1 cellular context compared by ENCODE assay signal in the genomic region with DNA sequence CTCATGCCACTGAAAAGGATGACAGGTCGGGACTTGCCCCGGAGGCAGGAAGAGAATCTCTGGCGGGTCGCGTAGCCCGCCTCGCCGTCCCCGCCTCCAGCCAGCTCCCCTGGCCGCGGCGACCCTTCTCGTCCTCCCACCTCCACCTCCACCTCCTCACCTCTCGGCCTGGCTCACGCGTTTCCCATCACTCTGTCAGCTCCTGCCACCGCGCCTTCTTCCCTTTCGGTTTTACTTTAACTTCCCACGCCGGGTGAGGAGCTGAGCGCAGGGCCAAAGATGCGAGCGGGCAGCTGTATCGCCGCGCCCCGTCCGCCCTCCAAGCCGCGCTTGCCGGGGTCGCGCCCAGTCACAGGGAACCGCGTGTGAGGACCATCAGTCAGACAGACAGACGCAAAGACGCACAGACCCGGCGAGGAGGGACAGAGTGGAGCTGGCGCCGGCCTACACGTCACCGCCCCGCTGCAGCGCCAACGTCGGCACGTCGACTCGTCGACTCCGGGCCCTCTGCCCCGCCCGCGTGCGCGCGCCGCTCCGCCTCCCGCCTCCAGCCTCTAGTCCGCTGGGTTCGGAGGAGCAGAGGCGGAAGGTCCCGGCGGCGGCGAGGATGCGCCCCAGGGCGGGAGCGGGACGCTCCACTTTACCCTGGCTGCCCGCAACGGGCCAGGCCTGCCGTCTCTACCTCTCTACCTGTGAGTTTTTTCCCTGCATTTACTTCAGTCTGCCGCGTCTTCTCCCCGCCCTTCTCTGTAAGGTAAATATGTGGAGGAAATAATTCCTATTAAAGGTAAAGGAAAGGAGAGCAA.
TF ChIP-seq lines count a peak whose summit lies in the region.

A gene with protein sequence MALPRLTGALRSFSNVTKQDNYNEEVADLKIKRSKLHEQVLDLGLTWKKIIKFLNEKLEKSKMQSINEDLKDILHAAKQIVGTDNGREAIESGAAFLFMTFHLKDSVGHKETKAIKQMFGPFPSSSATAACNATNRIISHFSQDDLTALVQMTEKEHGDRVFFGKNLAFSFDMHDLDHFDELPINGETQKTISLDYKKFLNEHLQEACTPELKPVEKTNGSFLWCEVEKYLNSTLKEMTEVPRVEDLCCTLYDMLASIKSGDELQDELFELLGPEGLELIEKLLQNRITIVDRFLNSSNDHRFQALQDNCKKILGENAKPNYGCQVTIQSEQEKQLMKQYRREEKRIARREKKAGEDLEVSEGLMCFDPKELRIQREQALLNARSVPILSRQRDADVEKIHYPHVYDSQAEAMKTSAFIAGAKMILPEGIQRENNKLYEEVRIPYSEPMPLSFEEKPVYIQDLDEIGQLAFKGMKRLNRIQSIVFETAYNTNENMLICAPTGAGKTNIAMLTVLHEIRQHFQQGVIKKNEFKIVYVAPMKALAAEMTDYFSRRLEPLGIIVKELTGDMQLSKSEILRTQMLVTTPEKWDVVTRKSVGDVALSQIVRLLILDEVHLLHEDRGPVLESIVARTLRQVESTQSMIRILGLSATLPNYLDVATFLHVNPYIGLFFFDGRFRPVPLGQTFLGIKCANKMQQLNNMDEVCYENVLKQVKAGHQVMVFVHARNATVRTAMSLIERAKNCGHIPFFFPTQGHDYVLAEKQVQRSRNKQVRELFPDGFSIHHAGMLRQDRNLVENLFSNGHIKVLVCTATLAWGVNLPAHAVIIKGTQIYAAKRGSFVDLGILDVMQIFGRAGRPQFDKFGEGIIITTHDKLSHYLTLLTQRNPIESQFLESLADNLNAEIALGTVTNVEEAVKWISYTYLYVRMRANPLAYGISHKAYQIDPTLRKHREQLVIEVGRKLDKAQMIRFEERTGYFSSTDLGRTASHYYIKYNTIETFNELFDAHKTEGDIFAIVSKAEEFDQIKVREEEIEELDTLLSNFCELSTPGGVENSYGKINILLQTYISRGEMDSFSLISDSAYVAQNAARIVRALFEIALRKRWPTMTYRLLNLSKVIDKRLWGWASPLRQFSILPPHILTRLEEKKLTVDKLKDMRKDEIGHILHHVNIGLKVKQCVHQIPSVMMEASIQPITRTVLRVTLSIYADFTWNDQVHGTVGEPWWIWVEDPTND (N-terminal part only) (minus strand): TSS at position 429 of the 806 bp plus-strand sequence. CDS start 13,332 bp downstream, outside the sequence.

TF ChIP-seq in HepG2, 621 proteins besides CTCF, POLR2A, EP300 and RAD21 (continued from another document and continues in another):
- TF ChIP-seq, protein P1, sequence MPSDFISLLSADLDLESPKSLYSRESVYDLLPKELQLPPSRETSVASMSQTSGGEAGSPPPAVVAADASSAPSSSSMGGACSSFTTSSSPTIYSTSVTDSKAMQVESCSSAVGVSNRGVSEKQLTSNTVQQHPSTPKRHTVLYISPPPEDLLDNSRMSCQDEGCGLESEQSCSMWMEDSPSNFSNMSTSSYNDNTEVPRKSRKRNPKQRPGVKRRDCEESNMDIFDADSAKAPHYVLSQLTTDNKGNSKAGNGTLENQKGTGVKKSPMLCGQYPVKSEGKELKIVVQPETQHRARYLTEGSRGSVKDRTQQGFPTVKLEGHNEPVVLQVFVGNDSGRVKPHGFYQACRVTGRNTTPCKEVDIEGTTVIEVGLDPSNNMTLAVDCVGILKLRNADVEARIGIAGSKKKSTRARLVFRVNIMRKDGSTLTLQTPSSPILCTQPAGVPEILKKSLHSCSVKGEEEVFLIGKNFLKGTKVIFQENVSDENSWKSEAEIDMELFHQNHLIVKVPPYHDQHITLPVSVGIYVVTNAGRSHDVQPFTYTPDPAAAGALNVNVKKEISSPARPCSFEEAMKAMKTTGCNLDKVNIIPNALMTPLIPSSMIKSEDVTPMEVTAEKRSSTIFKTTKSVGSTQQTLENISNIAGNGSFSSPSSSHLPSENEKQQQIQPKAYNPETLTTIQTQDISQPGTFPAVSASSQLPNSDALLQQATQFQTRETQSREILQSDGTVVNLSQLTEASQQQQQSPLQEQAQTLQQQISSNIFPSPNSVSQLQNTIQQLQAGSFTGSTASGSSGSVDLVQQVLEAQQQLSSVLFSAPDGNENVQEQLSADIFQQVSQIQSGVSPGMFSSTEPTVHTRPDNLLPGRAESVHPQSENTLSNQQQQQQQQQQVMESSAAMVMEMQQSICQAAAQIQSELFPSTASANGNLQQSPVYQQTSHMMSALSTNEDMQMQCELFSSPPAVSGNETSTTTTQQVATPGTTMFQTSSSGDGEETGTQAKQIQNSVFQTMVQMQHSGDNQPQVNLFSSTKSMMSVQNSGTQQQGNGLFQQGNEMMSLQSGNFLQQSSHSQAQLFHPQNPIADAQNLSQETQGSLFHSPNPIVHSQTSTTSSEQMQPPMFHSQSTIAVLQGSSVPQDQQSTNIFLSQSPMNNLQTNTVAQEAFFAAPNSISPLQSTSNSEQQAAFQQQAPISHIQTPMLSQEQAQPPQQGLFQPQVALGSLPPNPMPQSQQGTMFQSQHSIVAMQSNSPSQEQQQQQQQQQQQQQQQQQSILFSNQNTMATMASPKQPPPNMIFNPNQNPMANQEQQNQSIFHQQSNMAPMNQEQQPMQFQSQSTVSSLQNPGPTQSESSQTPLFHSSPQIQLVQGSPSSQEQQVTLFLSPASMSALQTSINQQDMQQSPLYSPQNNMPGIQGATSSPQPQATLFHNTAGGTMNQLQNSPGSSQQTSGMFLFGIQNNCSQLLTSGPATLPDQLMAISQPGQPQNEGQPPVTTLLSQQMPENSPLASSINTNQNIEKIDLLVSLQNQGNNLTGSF (CRISPR knock-in tag; IDR thresholded peaks at IDR 0.05) = peak; percentile 9; the same call in 1 of the 2 replicates
- peak; percentile 33; the same call in 1 of the 2 replicates for TF ChIP-seq STAG1 (CRISPR knock-in tag; IDR thresholded peaks at IDR 0.05)
- TF ChIP-seq ZNF713 (CRISPR knock-in tag; IDR thresholded peaks at IDR 0.05) = peak; percentile 82; the same call in 1 of the 2 replicates
- TF ChIP-seq, protein P2, sequence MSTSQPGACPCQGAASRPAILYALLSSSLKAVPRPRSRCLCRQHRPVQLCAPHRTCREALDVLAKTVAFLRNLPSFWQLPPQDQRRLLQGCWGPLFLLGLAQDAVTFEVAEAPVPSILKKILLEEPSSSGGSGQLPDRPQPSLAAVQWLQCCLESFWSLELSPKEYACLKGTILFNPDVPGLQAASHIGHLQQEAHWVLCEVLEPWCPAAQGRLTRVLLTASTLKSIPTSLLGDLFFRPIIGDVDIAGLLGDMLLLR (CRISPR knock-in tag; IDR thresholded peaks at IDR 0.05) = peak; percentile 88
- TF ChIP-seq, protein P3, sequence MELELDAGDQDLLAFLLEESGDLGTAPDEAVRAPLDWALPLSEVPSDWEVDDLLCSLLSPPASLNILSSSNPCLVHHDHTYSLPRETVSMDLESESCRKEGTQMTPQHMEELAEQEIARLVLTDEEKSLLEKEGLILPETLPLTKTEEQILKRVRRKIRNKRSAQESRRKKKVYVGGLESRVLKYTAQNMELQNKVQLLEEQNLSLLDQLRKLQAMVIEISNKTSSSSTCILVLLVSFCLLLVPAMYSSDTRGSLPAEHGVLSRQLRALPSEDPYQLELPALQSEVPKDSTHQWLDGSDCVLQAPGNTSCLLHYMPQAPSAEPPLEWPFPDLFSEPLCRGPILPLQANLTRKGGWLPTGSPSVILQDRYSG (CRISPR knock-in tag; IDR thresholded peaks at IDR 0.05) = 0 out of 2 replicates have a peak, but pooled peaks have one; percentile 59
- TF ChIP-seq, protein P4, sequence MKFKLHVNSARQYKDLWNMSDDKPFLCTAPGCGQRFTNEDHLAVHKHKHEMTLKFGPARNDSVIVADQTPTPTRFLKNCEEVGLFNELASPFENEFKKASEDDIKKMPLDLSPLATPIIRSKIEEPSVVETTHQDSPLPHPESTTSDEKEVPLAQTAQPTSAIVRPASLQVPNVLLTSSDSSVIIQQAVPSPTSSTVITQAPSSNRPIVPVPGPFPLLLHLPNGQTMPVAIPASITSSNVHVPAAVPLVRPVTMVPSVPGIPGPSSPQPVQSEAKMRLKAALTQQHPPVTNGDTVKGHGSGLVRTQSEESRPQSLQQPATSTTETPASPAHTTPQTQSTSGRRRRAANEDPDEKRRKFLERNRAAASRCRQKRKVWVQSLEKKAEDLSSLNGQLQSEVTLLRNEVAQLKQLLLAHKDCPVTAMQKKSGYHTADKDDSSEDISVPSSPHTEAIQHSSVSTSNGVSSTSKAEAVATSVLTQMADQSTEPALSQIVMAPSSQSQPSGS (CRISPR knock-in tag; IDR thresholded peaks at IDR 0.05) = peak; percentile 80
- TF ChIP-seq, protein P5, sequence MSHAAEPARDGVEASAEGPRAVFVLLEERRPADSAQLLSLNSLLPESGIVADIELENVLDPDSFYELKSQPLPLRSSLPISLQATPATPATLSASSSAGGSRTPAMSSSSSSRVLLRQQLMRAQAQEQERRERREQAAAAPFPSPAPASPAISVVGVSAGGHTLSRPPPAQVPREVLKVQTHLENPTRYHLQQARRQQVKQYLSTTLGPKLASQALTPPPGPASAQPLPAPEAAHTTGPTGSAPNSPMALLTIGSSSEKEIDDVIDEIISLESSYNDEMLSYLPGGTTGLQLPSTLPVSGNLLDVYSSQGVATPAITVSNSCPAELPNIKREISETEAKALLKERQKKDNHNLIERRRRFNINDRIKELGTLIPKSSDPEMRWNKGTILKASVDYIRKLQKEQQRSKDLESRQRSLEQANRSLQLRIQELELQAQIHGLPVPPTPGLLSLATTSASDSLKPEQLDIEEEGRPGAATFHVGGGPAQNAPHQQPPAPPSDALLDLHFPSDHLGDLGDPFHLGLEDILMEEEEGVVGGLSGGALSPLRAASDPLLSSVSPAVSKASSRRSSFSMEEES (CRISPR knock-in tag; IDR thresholded peaks at IDR 0.05) = no peak; the same call in 1 of the 2 replicates
- TF ChIP-seq FIP1L1 (IDR thresholded peaks at IDR 0.05; ENCODE audit: borderline replicate concordance, insufficient read depth, low read depth, low read length) = no peak; the same call in 1 of the 2 replicates
- peak; percentile 87 for TF ChIP-seq ZNF33B (CRISPR knock-in tag; IDR thresholded peaks at IDR 0.05)
- TF ChIP-seq ZNF557 (CRISPR knock-in tag; IDR thresholded peaks at IDR 0.05) = peak; percentile 33; the same call in 1 of the 2 replicates
- peak; percentile 42 for TF ChIP-seq NFYB (CRISPR knock-in tag; IDR thresholded peaks at IDR 0.05)
- TF ChIP-seq, protein P6, sequence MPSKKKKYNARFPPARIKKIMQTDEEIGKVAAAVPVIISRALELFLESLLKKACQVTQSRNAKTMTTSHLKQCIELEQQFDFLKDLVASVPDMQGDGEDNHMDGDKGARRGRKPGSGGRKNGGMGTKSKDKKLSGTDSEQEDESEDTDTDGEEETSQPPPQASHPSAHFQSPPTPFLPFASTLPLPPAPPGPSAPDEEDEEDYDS (CRISPR knock-in tag; IDR thresholded peaks at IDR 0.05) = peak; percentile 86
- TF ChIP-seq, protein P7, sequence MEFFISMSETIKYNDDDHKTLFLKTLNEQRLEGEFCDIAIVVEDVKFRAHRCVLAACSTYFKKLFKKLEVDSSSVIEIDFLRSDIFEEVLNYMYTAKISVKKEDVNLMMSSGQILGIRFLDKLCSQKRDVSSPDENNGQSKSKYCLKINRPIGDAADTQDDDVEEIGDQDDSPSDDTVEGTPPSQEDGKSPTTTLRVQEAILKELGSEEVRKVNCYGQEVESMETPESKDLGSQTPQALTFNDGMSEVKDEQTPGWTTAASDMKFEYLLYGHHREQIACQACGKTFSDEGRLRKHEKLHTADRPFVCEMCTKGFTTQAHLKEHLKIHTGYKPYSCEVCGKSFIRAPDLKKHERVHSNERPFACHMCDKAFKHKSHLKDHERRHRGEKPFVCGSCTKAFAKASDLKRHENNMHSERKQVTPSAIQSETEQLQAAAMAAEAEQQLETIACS (CRISPR knock-in tag; IDR thresholded peaks at IDR 0.05) = peak; percentile 82
- TF ChIP-seq ZNF260 (CRISPR knock-in tag; IDR thresholded peaks at IDR 0.05; ENCODE audit: borderline replicate concordance, low read depth) = 0 out of 2 replicates have a peak, but pooled peaks have one; percentile 13
- peak; percentile 88 for TF ChIP-seq ZNF543 (CRISPR knock-in tag; IDR thresholded peaks at IDR 0.05)
- TF ChIP-seq, protein P8, sequence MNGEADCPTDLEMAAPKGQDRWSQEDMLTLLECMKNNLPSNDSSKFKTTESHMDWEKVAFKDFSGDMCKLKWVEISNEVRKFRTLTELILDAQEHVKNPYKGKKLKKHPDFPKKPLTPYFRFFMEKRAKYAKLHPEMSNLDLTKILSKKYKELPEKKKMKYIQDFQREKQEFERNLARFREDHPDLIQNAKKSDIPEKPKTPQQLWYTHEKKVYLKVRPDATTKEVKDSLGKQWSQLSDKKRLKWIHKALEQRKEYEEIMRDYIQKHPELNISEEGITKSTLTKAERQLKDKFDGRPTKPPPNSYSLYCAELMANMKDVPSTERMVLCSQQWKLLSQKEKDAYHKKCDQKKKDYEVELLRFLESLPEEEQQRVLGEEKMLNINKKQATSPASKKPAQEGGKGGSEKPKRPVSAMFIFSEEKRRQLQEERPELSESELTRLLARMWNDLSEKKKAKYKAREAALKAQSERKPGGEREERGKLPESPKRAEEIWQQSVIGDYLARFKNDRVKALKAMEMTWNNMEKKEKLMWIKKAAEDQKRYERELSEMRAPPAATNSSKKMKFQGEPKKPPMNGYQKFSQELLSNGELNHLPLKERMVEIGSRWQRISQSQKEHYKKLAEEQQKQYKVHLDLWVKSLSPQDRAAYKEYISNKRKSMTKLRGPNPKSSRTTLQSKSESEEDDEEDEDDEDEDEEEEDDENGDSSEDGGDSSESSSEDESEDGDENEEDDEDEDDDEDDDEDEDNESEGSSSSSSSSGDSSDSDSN (CRISPR knock-in tag; IDR thresholded peaks at IDR 0.05) = peak; percentile 98
- peak; percentile 82 for TF ChIP-seq ZNF331 (CRISPR knock-in tag; IDR thresholded peaks at IDR 0.05)
- TF ChIP-seq ZNF235 (CRISPR knock-in tag; IDR thresholded peaks at IDR 0.05; ENCODE audit: borderline replicate concordance) = 0 out of 2 replicates have a peak, but pooled peaks have one; percentile 53
- TF ChIP-seq, protein P9, sequence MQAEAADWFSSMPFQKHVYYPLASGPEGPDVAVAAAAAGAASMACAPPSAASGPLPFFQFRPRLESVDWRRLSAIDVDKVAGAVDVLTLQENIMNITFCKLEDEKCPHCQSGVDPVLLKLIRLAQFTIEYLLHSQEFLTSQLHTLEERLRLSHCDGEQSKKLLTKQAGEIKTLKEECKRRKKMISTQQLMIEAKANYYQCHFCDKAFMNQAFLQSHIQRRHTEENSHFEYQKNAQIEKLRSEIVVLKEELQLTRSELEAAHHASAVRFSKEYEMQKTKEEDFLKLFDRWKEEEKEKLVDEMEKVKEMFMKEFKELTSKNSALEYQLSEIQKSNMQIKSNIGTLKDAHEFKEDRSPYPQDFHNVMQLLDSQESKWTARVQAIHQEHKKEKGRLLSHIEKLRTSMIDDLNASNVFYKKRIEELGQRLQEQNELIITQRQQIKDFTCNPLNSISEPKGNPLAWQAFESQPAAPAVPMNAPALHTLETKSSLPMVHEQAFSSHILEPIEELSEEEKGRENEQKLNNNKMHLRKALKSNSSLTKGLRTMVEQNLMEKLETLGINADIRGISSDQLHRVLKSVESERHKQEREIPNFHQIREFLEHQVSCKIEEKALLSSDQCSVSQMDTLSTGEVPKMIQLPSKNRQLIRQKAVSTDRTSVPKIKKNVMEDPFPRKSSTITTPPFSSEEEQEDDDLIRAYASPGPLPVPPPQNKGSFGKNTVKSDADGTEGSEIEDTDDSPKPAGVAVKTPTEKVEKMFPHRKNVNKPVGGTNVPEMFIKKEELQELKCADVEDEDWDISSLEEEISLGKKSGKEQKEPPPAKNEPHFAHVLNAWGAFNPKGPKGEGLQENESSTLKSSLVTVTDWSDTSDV (CRISPR knock-in tag; IDR thresholded peaks at IDR 0.05) = peak; percentile 96; the same call in 1 of the 2 replicates
- no peak for TF ChIP-seq PAF1 (CRISPR knock-in tag; IDR thresholded peaks at IDR 0.05)
- TF ChIP-seq XRCC5 (optimal IDR thresholded peaks at IDR 0.05; ENCODE audit: low read length) = no peak
- no peak for TF ChIP-seq PCBP1 (IDR thresholded peaks at IDR 0.05; ENCODE audit: borderline replicate concordance, low read depth, low read length)
- no peak for TF ChIP-seq HNRNPL (IDR thresholded peaks at IDR 0.05; ENCODE audit: low read depth, low read length)
- peak; percentile 99 for TF ChIP-seq ATF7-NPFF (CRISPR knock-in tag; IDR thresholded peaks at IDR 0.05; ENCODE audit: low read depth)
- TF ChIP-seq ZNF326 (CRISPR knock-in tag; IDR thresholded peaks at IDR 0.05; ENCODE audit: borderline replicate concordance) = no peak
- TF ChIP-seq MTF2 (CRISPR knock-in tag; IDR thresholded peaks at IDR 0.05; ENCODE audit: borderline replicate concordance) = peak; percentile 94; the same call in 1 of the 2 replicates
